In the genomic region with DNA sequence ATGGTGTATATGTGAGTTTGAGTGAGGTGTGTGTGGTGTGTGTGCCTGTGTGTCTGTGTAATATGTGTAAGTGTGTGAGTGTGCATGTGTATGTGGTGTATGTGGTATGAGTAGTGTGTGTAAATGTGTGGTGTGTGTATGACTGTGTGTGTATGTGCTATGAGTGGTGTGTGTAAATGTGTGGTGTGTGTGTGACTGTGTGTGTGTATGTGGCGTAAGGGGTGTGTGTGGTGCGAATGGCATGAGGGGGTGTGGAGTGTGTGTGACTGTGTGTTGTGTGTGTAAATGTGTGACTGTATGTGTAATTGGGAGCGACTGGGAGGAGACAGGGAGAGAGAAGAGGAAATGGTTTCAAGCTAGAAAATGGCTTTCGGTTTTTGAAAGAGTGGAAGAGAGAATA, we compare ENCODE assay signal across 1 cellular context.
TF ChIP-seq lines count a peak whose summit lies in the region.

No MANE protein-coding gene starts in this region.

TF ChIP-seq in K562, 482 proteins besides CTCF, POLR2A, EP300 and RAD21 (continued from another document and continues in another):
- TF ChIP-seq, protein P1, sequence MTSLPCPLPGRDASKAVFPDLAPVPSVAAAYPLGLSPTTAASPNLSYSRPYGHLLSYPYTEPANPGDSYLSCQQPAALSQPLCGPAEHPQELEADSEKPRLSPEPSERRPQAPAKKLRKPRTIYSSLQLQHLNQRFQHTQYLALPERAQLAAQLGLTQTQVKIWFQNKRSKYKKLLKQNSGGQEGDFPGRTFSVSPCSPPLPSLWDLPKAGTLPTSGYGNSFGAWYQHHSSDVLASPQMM (CRISPR knock-in tag; IDR thresholded peaks at IDR 0.05): no peak
- TF ChIP-seq ZNF445 (CRISPR knock-in tag; IDR thresholded peaks at IDR 0.05; ENCODE audit: low read depth) (no peak), FIP1L1 (IDR thresholded peaks at IDR 0.05; ENCODE audit: low read depth, low read length, poor library complexity, severe bottlenecking) (no peak), TAF15 (IDR thresholded peaks at IDR 0.05; ENCODE audit: low read depth, low read length) (no peak), ZBTB8A (IDR thresholded peaks at IDR 0.05; ENCODE audit: partially characterized antibody) (no peak), SMARCB1 (IDR thresholded peaks at IDR 0.05; ENCODE audit: insufficient read length, low read depth) (no peak), GTF2A2 (tag; IDR thresholded peaks at IDR 0.05) (no peak), FUS (optimal IDR thresholded peaks at IDR 0.05; ENCODE audit: low read depth, low read length) (no peak), SUPT5H (IDR thresholded peaks at IDR 0.05) (peak; percentile 32; the same call in 1 of the 2 replicates), NCOA4 (IDR thresholded peaks at IDR 0.05; ENCODE audit: partially characterized antibody) (peak; percentile 82), SMARCA4 (IDR thresholded peaks at IDR 0.05) (no peak), MTA2 (IDR thresholded peaks at IDR 0.05; ENCODE audit: low read depth) (0 out of 2 replicates have a peak, but pooled peaks have one; percentile 9), POLR2B (IDR thresholded peaks at IDR 0.05; ENCODE audit: low read depth, partially characterized antibody) (peak; percentile 27), ZNF324 (CRISPR knock-in tag; IDR thresholded peaks at IDR 0.05) (no peak), ETV1 (tag; conservative IDR thresholded peaks at IDR 0.05; ENCODE audit: low read depth) (no peak), ZNF316 (IDR thresholded peaks at IDR 0.05) (no peak; the same call in 1 of the 2 replicates), BHLHE40 (IDR thresholded peaks at IDR 0.05; ENCODE audit: low read length) (peak; percentile 5; the same call in 1 of the 2 replicates), BRD9 (IDR thresholded peaks at IDR 0.05; ENCODE audit: low read depth, partially characterized antibody) (no peak), ZNF586 (CRISPR knock-in tag; conservative IDR thresholded peaks at IDR 0.05) (no peak), NCOA2 (IDR thresholded peaks at IDR 0.05; ENCODE audit: partially characterized antibody in 2 of 2) (no peak), HCFC1 (IDR thresholded peaks at IDR 0.05; ENCODE audit: low read depth, low read length) (no peak), NFIC (IDR thresholded peaks at IDR 0.05) (no peak), ZNF830 (CRISPR knock-in tag; IDR thresholded peaks at IDR 0.05) (no peak), PTTG1 (tag; IDR thresholded peaks at IDR 0.05; ENCODE audit: low read depth) (no peak), ZNF695 (CRISPR knock-in tag; IDR thresholded peaks at IDR 0.05) (no peak)
- TF ChIP-seq, protein P2, sequence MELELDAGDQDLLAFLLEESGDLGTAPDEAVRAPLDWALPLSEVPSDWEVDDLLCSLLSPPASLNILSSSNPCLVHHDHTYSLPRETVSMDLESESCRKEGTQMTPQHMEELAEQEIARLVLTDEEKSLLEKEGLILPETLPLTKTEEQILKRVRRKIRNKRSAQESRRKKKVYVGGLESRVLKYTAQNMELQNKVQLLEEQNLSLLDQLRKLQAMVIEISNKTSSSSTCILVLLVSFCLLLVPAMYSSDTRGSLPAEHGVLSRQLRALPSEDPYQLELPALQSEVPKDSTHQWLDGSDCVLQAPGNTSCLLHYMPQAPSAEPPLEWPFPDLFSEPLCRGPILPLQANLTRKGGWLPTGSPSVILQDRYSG (tag; conservative IDR thresholded peaks at IDR 0.05; ENCODE audit: low read depth): no peak
- TF ChIP-seq, protein P3, sequence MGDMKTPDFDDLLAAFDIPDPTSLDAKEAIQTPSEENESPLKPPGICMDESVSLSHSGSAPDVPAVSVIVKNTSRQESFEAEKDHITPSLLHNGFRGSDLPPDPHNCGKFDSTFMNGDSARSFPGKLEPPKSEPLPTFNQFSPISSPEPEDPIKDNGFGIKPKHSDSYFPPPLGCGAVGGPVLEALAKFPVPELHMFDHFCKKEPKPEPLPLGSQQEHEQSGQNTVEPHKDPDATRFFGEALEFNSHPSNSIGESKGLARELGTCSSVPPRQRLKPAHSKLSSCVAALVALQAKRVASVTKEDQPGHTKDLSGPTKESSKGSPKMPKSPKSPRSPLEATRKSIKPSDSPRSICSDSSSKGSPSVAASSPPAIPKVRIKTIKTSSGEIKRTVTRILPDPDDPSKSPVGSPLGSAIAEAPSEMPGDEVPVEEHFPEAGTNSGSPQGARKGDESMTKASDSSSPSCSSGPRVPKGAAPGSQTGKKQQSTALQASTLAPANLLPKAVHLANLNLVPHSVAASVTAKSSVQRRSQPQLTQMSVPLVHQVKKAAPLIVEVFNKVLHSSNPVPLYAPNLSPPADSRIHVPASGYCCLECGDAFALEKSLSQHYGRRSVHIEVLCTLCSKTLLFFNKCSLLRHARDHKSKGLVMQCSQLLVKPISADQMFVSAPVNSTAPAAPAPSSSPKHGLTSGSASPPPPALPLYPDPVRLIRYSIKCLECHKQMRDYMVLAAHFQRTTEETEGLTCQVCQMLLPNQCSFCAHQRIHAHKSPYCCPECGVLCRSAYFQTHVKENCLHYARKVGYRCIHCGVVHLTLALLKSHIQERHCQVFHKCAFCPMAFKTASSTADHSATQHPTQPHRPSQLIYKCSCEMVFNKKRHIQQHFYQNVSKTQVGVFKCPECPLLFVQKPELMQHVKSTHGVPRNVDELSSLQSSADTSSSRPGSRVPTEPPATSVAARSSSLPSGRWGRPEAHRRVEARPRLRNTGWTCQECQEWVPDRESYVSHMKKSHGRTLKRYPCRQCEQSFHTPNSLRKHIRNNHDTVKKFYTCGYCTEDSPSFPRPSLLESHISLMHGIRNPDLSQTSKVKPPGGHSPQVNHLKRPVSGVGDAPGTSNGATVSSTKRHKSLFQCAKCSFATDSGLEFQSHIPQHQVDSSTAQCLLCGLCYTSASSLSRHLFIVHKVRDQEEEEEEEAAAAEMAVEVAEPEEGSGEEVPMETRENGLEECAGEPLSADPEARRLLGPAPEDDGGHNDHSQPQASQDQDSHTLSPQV (IDR thresholded peaks at IDR 0.05): no peak
- TF ChIP-seq, protein P4, sequence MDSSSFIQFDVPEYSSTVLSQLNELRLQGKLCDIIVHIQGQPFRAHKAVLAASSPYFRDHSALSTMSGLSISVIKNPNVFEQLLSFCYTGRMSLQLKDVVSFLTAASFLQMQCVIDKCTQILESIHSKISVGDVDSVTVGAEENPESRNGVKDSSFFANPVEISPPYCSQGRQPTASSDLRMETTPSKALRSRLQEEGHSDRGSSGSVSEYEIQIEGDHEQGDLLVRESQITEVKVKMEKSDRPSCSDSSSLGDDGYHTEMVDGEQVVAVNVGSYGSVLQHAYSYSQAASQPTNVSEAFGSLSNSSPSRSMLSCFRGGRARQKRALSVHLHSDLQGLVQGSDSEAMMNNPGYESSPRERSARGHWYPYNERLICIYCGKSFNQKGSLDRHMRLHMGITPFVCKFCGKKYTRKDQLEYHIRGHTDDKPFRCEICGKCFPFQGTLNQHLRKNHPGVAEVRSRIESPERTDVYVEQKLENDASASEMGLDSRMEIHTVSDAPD (CRISPR knock-in tag; IDR thresholded peaks at IDR 0.05): no peak
- TF ChIP-seq, protein P5, sequence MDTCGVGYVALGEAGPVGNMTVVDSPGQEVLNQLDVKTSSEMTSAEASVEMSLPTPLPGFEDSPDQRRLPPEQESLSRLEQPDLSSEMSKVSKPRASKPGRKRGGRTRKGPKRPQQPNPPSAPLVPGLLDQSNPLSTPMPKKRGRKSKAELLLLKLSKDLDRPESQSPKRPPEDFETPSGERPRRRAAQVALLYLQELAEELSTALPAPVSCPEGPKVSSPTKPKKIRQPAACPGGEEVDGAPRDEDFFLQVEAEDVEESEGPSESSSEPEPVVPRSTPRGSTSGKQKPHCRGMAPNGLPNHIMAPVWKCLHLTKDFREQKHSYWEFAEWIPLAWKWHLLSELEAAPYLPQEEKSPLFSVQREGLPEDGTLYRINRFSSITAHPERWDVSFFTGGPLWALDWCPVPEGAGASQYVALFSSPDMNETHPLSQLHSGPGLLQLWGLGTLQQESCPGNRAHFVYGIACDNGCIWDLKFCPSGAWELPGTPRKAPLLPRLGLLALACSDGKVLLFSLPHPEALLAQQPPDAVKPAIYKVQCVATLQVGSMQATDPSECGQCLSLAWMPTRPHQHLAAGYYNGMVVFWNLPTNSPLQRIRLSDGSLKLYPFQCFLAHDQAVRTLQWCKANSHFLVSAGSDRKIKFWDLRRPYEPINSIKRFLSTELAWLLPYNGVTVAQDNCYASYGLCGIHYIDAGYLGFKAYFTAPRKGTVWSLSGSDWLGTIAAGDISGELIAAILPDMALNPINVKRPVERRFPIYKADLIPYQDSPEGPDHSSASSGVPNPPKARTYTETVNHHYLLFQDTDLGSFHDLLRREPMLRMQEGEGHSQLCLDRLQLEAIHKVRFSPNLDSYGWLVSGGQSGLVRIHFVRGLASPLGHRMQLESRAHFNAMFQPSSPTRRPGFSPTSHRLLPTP (IDR thresholded peaks at IDR 0.05; ENCODE audit: borderline replicate concordance, extremely low read depth, insufficient read length): no peak
- TF ChIP-seq, protein P6, sequence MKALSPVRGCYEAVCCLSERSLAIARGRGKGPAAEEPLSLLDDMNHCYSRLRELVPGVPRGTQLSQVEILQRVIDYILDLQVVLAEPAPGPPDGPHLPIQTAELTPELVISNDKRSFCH (CRISPR knock-in tag; IDR thresholded peaks at IDR 0.05): no peak
- TF ChIP-seq, protein P6 (tag; IDR thresholded peaks at IDR 0.05): 0 out of 2 replicates have a peak, but pooled peaks have one; percentile 20
- TF ChIP-seq, protein P7, sequence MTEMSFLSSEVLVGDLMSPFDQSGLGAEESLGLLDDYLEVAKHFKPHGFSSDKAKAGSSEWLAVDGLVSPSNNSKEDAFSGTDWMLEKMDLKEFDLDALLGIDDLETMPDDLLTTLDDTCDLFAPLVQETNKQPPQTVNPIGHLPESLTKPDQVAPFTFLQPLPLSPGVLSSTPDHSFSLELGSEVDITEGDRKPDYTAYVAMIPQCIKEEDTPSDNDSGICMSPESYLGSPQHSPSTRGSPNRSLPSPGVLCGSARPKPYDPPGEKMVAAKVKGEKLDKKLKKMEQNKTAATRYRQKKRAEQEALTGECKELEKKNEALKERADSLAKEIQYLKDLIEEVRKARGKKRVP (CRISPR knock-in tag; IDR thresholded peaks at IDR 0.05): no peak
- TF ChIP-seq, protein P8, sequence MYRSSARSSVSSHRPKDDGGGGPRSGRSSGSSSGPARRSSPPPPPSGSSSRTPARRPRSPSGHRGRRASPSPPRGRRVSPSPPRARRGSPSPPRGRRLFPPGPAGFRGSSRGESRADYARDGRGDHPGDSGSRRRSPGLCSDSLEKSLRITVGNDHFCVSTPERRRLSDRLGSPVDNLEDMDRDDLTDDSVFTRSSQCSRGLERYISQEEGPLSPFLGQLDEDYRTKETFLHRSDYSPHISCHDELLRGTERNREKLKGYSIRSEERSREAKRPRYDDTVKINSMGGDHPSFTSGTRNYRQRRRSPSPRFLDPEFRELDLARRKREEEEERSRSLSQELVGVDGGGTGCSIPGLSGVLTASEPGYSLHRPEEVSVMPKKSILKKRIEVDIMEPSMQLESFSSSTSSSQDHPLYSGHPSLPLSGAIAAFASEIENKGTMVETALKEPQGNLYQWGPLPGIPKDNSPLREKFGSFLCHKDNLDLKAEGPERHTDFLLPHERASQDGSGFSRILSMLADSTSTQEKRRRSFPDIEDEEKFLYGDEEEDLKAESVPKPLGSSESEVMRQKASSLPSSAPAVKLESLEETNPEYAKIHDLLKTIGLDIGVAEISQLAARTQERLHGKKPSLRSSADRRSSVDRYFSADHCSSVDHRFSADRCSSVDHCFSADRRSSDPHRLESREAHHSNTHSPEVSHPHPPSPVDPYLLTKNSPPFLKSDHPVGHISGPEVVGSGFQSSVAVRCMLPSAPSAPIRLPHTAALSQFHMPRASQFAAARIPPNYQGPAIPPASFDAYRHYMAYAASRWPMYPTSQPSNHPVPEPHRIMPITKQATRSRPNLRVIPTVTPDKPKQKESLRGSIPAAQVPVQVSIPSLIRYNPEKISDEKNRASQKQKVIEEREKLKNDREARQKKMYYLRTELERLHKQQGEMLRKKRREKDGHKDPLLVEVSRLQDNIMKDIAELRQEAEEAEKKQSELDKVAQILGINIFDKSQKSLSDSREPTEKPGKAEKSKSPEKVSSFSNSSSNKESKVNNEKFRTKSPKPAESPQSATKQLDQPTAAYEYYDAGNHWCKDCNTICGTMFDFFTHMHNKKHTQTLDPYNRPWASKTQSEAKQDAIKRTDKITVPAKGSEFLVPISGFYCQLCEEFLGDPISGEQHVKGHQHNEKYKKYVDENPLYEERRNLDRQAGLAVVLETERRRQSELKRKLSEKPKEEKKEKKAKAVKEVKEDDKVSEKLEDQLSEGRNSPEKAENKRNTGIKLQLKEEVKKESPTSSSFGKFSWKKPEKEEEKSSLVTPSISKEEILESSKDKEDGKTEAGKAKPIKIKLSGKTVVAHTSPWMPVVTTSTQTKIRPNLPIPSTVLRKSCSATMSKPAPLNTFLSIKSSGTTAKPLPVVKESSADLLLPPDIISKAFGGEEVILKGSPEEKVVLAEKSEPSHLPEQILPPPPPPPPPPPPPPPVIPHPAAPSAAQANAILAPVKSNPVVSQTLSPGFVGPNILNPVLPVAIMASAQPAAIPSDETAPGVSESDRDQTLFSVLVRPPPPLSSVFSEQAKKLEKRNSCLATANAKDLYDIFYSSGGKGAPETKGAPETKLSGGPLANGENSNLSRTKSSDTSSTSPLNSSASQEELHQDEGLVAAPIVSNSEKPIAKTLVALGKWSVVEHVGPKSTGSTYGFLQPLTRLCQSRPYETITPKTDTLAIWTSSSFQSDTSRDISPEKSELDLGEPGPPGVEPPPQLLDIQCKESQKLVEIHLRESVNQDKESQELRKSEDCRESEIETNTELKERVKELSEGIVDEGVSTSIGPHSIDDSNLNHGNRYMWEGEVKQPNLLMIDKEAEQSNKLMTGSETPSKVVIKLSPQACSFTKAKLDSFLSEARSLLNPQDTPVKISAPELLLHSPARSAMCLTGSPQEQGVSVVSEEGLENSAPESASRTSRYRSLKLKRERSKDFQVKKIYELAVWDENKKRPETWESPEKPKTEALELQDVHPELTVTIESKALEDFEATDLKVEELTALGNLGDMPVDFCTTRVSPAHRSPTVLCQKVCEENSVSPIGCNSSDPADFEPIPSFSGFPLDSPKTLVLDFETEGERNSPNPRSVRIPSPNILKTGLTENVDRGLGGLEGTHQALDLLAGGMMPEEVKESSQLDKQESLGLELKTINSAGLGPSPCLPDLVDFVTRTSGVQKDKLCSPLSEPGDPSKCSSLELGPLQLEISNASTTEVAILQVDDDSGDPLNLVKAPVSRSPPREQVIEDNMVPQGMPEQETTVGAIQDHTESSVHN (IDR thresholded peaks at IDR 0.05; ENCODE audit: borderline replicate concordance in 1 of 2, low read depth in 1 of 2): peak in 1 of 2 experiments; percentile 53; a peak in 1 of 4 replicates
